In the genomic region with DNA sequence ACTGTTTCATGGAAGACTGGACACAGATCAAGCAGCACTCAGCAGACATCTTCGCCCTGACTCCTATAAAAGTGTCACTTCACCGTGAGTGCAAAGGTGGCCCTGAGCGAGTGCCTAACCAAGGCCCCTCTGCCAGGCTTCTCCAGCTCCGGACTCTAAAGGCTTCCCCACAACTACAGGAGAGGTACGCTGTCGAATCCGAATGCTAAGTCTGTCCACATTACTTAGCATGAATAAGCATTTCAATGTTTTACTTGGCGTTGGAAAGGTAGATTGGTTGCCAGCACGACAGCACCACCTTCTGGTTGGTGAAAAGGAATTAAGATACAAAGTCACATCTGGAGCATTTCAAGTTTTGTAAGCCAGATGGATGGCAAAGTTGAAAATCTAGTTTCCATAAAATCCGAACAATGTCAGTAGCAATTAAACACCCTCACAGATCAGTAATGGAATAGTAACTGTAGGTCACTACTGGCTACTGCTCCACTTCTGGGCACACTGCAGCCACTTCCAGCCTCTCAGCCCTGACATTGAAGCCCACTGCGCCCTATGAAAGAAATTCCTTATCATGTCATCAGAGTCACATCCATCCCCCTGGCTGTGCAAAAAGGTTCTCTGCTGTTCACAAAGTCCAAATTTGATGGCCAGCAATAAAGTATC, we compare ENCODE assay signal across 1 cellular context.
TF ChIP-seq lines count a peak whose summit lies in the region.

No MANE protein-coding gene starts in this region.

TF ChIP-seq in K562, 482 proteins besides CTCF, POLR2A, EP300 and RAD21 (continued from another document and continues in another):
- TF ChIP-seq DACH1 (IDR thresholded peaks at IDR 0.05; ENCODE audit: partially characterized antibody) (no peak), KDM5B (IDR thresholded peaks at IDR 0.05; ENCODE audit: insufficient replicate concordance, low read depth, low read length) (no peak), U2AF2 (optimal IDR thresholded peaks at IDR 0.05; ENCODE audit: low read depth, low read length) (no peak), FOXA3 (CRISPR knock-in tag; conservative IDR thresholded peaks at IDR 0.05 in 1 of 2, IDR thresholded peaks at IDR 0.05 in 1 of 2) (no peak), FOXJ3 (CRISPR knock-in tag; IDR thresholded peaks at IDR 0.05) (no peak), SRSF1 (IDR thresholded peaks at IDR 0.05; ENCODE audit: low read depth, low read length) (no peak), MXI1 (IDR thresholded peaks at IDR 0.05; ENCODE audit: low read depth, low read length) (no peak), HLTF (IDR thresholded peaks at IDR 0.05) (no peak), ELF2 (CRISPR knock-in tag; IDR thresholded peaks at IDR 0.05) (no peak), ZFP30 (CRISPR knock-in tag; IDR thresholded peaks at IDR 0.05; ENCODE audit: borderline replicate concordance) (no peak), ZNF3 (CRISPR knock-in tag; IDR thresholded peaks at IDR 0.05) (no peak), ARID2 (IDR thresholded peaks at IDR 0.05) (peak; percentile 76), XRCC5 (IDR thresholded peaks at IDR 0.05; ENCODE audit: low read depth, low read length) (no peak), SPI1 (IDR thresholded peaks at IDR 0.05; ENCODE audit: borderline replicate concordance, low read depth, low read length) (no peak), HMG20B (CRISPR knock-in tag; IDR thresholded peaks at IDR 0.05) (no peak), SOX6 (IDR thresholded peaks at IDR 0.05) (no peak), CREM (IDR thresholded peaks at IDR 0.05; ENCODE audit: low read depth) (peak; percentile 38; the same call in 1 of the 2 replicates), RBM22 (IDR thresholded peaks at IDR 0.05; ENCODE audit: low read depth, low read length, poor library complexity, severe bottlenecking) (no peak), SMARCC2 (IDR thresholded peaks at IDR 0.05; ENCODE audit: low read depth) (peak; percentile 14; the same call in 1 of the 2 replicates), SMAD2 (IDR thresholded peaks at IDR 0.05; ENCODE audit: low read depth, low read length) (no peak), RBM14 (IDR thresholded peaks at IDR 0.05; ENCODE audit: borderline replicate concordance, insufficient read depth, low read depth, low read length) (no peak), PURB (CRISPR knock-in tag; IDR thresholded peaks at IDR 0.05; ENCODE audit: low read depth) (no peak), TCF3 (CRISPR knock-in tag; IDR thresholded peaks at IDR 0.05) (0 out of 2 replicates have a peak, but pooled peaks have one; percentile 14), PYGO2 (tag; IDR thresholded peaks at IDR 0.05) (no peak), BDP1 (IDR thresholded peaks at IDR 0.05; ENCODE audit: insufficient read depth, insufficient read length) (no peak), NFIC (IDR thresholded peaks at IDR 0.05) (no peak), ZNF143 (CRISPR knock-in tag; IDR thresholded peaks at IDR 0.05) (no peak), SP2 (IDR thresholded peaks at IDR 0.05; ENCODE audit: extremely low read depth, low read depth, low read length, poor library complexity, severe bottlenecking) (no peak), ZNF133 (CRISPR knock-in tag; IDR thresholded peaks at IDR 0.05) (no peak), POLR3A (IDR thresholded peaks at IDR 0.05; ENCODE audit: borderline replicate concordance, extremely low read depth, insufficient read depth, insufficient read length) (no peak), SRF (CRISPR knock-in tag; IDR thresholded peaks at IDR 0.05) (no peak), ZNF124 (CRISPR knock-in tag; IDR thresholded peaks at IDR 0.05) (no peak), SRSF3 (IDR thresholded peaks at IDR 0.05; ENCODE audit: insufficient read depth, low read length) (no peak), MTA2 (IDR thresholded peaks at IDR 0.05; ENCODE audit: low read depth) (no peak), LARP7 (IDR thresholded peaks at IDR 0.05) (no peak), EP400 (IDR thresholded peaks at IDR 0.05) (peak; percentile 19; the same call in 1 of the 2 replicates), GATAD2B (IDR thresholded peaks at IDR 0.05; ENCODE audit: borderline replicate concordance) (no peak), U2AF1 (optimal IDR thresholded peaks at IDR 0.05; ENCODE audit: low read depth, low read length) (no peak), SLC30A9 (CRISPR knock-in tag; IDR thresholded peaks at IDR 0.05) (no peak), CEBPB (tag; IDR thresholded peaks at IDR 0.05) (no peak), ETV5 (CRISPR knock-in tag; IDR thresholded peaks at IDR 0.05; ENCODE audit: low read depth) (no peak), ETV1 (tag; conservative IDR thresholded peaks at IDR 0.05; ENCODE audit: low read depth) (no peak), MAFG (tag; conservative IDR thresholded peaks at IDR 0.05) (peak; percentile 88)
- TF ChIP-seq, protein P1, sequence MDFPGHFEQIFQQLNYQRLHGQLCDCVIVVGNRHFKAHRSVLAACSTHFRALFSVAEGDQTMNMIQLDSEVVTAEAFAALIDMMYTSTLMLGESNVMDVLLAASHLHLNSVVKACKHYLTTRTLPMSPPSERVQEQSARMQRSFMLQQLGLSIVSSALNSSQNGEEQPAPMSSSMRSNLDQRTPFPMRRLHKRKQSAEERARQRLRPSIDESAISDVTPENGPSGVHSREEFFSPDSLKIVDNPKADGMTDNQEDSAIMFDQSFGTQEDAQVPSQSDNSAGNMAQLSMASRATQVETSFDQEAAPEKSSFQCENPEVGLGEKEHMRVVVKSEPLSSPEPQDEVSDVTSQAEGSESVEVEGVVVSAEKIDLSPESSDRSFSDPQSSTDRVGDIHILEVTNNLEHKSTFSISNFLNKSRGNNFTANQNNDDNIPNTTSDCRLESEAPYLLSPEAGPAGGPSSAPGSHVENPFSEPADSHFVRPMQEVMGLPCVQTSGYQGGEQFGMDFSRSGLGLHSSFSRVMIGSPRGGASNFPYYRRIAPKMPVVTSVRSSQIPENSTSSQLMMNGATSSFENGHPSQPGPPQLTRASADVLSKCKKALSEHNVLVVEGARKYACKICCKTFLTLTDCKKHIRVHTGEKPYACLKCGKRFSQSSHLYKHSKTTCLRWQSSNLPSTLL (IDR thresholded peaks at IDR 0.05), result no peak
- TF ChIP-seq, protein P2, sequence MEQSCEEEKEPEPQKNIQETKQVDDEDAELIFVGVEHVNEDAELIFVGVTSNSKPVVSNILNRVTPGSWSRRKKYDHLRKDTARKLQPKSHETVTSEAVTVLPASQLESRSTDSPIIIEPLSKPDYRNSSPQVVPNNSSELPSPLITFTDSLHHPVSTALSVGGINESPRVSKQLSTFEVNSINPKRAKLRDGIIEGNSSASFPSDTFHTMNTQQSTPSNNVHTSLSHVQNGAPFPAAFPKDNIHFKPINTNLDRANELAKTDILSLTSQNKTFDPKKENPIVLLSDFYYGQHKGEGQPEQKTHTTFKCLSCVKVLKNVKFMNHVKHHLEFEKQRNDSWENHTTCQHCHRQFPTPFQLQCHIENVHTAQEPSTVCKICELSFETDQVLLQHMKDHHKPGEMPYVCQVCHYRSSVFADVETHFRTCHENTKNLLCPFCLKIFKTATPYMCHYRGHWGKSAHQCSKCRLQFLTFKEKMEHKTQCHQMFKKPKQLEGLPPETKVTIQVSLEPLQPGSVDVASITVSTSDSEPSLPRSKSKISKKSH (CRISPR knock-in tag; IDR thresholded peaks at IDR 0.05), result no peak
- TF ChIP-seq, protein P3, sequence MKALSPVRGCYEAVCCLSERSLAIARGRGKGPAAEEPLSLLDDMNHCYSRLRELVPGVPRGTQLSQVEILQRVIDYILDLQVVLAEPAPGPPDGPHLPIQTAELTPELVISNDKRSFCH (CRISPR knock-in tag; IDR thresholded peaks at IDR 0.05), result no peak
- TF ChIP-seq, protein P3 (tag; IDR thresholded peaks at IDR 0.05), result no peak
- TF ChIP-seq, protein P4, sequence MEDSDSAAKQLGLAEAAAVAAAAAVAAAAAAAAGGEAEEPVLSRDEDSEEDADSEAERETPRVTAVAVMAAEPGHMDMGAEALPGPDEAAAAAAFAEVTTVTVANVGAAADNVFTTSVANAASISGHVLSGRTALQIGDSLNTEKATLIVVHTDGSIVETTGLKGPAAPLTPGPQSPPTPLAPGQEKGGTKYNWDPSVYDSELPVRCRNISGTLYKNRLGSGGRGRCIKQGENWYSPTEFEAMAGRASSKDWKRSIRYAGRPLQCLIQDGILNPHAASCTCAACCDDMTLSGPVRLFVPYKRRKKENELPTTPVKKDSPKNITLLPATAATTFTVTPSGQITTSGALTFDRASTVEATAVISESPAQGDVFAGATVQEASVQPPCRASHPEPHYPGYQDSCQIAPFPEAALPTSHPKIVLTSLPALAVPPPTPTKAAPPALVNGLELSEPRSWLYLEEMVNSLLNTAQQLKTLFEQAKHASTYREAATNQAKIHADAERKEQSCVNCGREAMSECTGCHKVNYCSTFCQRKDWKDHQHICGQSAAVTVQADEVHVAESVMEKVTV (CRISPR knock-in tag; IDR thresholded peaks at IDR 0.05), result peak; percentile 91
- TF ChIP-seq, protein P5, sequence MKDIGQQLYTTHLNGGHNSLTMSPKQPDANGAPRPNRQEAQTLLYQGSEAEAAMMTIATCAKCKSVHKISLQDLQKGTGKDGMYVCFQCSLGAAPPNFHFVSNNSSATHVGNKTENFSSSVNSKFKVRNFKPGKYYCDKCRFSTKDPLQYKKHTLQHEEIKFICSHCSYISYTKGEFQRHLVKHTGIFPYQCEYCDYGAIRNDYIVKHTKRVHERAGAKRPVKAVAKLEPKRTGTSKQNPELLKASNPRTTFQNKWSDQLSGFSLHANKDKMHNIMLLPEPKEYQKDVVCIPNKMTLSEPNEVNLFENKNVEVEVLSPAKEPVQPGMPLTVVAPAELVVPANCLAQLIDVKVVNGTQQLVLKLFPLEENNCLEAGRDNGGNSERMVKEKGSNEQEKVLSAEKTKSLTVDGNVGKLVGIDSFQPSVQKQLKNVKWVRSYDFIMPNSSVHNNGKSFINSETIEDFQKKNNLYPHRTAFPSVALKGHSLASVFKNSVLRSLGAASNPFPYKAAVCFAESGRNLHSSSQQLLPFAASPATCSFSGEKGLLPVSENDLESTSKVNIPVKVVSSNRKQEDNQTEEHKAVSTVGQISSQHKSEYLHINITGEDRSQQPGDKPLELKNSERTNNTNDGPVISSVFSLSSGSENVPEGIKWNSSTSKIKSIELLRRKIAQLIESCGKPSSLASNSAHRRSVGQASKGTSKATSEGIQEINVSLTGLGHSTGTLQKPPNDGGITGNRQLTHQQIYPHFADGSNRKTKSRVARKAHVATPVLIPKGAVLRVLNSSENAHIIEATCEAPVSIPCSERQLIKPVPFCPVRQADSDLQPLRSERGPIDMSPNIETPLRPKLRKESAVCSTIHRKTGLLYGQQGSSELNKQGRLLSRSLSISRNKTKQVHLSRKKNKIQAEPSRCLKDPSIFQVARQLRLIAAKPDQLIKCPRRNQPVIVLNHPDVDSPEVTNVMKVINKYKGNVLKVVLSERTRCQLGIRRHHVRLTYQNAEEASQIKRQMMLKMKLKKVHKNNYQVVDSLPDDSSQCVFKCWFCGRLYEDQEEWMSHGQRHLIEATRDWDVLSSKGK (CRISPR knock-in tag; IDR thresholded peaks at IDR 0.05), result no peak
- TF ChIP-seq, protein P6, sequence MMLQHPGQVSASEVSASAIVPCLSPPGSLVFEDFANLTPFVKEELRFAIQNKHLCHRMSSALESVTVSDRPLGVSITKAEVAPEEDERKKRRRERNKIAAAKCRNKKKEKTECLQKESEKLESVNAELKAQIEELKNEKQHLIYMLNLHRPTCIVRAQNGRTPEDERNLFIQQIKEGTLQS (IDR thresholded peaks at IDR 0.05), result no peak
- TF ChIP-seq, protein P6 (CRISPR knock-in tag; conservative IDR thresholded peaks at IDR 0.05), result no peak
- TF ChIP-seq, protein P7, sequence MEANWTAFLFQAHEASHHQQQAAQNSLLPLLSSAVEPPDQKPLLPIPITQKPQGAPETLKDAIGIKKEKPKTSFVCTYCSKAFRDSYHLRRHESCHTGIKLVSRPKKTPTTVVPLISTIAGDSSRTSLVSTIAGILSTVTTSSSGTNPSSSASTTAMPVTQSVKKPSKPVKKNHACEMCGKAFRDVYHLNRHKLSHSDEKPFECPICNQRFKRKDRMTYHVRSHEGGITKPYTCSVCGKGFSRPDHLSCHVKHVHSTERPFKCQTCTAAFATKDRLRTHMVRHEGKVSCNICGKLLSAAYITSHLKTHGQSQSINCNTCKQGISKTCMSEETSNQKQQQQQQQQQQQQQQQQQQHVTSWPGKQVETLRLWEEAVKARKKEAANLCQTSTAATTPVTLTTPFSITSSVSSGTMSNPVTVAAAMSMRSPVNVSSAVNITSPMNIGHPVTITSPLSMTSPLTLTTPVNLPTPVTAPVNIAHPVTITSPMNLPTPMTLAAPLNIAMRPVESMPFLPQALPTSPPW (CRISPR knock-in tag; IDR thresholded peaks at IDR 0.05), result no peak
- TF ChIP-seq, protein P8, sequence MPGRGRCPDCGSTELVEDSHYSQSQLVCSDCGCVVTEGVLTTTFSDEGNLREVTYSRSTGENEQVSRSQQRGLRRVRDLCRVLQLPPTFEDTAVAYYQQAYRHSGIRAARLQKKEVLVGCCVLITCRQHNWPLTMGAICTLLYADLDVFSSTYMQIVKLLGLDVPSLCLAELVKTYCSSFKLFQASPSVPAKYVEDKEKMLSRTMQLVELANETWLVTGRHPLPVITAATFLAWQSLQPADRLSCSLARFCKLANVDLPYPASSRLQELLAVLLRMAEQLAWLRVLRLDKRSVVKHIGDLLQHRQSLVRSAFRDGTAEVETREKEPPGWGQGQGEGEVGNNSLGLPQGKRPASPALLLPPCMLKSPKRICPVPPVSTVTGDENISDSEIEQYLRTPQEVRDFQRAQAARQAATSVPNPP (IDR thresholded peaks at IDR 0.05; ENCODE audit: borderline replicate concordance, insufficient read depth, insufficient read length), result no peak
- TF ChIP-seq, protein P9, sequence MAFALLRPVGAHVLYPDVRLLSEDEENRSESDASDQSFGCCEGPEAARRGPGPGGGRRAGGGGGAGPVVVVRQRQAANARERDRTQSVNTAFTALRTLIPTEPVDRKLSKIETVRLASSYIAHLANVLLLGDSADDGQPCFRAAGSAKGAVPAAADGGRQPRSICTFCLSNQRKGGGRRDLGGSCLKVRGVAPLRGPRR (CRISPR knock-in tag; IDR thresholded peaks at IDR 0.05), result no peak
- TF ChIP-seq, protein P10, sequence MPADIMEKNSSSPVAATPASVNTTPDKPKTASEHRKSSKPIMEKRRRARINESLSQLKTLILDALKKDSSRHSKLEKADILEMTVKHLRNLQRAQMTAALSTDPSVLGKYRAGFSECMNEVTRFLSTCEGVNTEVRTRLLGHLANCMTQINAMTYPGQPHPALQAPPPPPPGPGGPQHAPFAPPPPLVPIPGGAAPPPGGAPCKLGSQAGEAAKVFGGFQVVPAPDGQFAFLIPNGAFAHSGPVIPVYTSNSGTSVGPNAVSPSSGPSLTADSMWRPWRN (IDR thresholded peaks at IDR 0.05; ENCODE audit: low read depth), result no peak
- TF ChIP-seq, protein P11, sequence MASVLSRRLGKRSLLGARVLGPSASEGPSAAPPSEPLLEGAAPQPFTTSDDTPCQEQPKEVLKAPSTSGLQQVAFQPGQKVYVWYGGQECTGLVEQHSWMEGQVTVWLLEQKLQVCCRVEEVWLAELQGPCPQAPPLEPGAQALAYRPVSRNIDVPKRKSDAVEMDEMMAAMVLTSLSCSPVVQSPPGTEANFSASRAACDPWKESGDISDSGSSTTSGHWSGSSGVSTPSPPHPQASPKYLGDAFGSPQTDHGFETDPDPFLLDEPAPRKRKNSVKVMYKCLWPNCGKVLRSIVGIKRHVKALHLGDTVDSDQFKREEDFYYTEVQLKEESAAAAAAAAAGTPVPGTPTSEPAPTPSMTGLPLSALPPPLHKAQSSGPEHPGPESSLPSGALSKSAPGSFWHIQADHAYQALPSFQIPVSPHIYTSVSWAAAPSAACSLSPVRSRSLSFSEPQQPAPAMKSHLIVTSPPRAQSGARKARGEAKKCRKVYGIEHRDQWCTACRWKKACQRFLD (CRISPR knock-in tag; IDR thresholded peaks at IDR 0.05), result no peak
